Comparison of ENCODE assay signal across 1 cellular context in genomic region chr12:1592444-1593231, GRCh38.
TF ChIP-seq lines count a peak whose summit lies in the region.

No MANE protein-coding gene starts in this region.

TF ChIP-seq in HEK293, 187 proteins besides CTCF, POLR2A, EP300 and RAD21 (continued from another document and continues in another):
- TF ChIP-seq ZBTB49 (tag by site-specific recombination; IDR thresholded peaks at IDR 0.05; ENCODE audit: low read depth) (0 out of 2 replicates have a peak, but pooled peaks have one; percentile 35), ZNF610 (tag by site-specific recombination; IDR thresholded peaks at IDR 0.05; ENCODE audit: borderline replicate concordance) (peak; percentile 47; the same call in 1 of the 2 replicates), GLIS1 (tag by site-specific recombination; IDR thresholded peaks at IDR 0.05) (peak; percentile 88), IKZF3 (tag by site-specific recombination; IDR thresholded peaks at IDR 0.05) (peak; percentile 80), YY1 (tag by site-specific recombination; IDR thresholded peaks at IDR 0.05) (no peak), ZSCAN4 (tag by site-specific recombination; IDR thresholded peaks at IDR 0.05) (peak; percentile 87), ZFP37 (tag by site-specific recombination; IDR thresholded peaks at IDR 0.05) (peak; percentile 64; the same call in 1 of the 2 replicates), ZNF16 (tag by site-specific recombination; IDR thresholded peaks at IDR 0.05; ENCODE audit: low read depth) (no peak), ZNF837 (tag by site-specific recombination; IDR thresholded peaks at IDR 0.05) (peak; percentile 88), ZNF394 (tag by site-specific recombination; IDR thresholded peaks at IDR 0.05; ENCODE audit: borderline replicate concordance) (peak; percentile 56; the same call in 1 of the 2 replicates), ZNF174 (tag by site-specific recombination; IDR thresholded peaks at IDR 0.05) (no peak), ZNF121 (tag by site-specific recombination; IDR thresholded peaks at IDR 0.05) (no peak), ZBTB1 (tag by site-specific recombination; IDR thresholded peaks at IDR 0.05) (peak; percentile 15; the same call in 1 of the 2 replicates), REST (tag by site-specific recombination; IDR thresholded peaks at IDR 0.05) (peak; percentile 45; the same call in 1 of the 2 replicates), KLF17 (tag by site-specific recombination; IDR thresholded peaks at IDR 0.05) (peak; percentile 95), ZNF843 (tag by site-specific recombination; IDR thresholded peaks at IDR 0.05) (peak; percentile 77; the same call in 1 of the 2 replicates), ZNF202 (tag by site-specific recombination; IDR thresholded peaks at IDR 0.05; ENCODE audit: borderline replicate concordance) (no peak), ZNF513 (tag by site-specific recombination; IDR thresholded peaks at IDR 0.05) (no peak), KLF1 (tag by site-specific recombination; IDR thresholded peaks at IDR 0.05) (peak; percentile 97)
- TF ChIP-seq, protein P1, sequence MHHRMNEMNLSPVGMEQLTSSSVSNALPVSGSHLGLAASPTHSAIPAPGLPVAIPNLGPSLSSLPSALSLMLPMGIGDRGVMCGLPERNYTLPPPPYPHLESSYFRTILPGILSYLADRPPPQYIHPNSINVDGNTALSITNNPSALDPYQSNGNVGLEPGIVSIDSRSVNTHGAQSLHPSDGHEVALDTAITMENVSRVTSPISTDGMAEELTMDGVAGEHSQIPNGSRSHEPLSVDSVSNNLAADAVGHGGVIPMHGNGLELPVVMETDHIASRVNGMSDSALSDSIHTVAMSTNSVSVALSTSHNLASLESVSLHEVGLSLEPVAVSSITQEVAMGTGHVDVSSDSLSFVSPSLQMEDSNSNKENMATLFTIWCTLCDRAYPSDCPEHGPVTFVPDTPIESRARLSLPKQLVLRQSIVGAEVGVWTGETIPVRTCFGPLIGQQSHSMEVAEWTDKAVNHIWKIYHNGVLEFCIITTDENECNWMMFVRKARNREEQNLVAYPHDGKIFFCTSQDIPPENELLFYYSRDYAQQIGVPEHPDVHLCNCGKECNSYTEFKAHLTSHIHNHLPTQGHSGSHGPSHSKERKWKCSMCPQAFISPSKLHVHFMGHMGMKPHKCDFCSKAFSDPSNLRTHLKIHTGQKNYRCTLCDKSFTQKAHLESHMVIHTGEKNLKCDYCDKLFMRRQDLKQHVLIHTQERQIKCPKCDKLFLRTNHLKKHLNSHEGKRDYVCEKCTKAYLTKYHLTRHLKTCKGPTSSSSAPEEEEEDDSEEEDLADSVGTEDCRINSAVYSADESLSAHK (tag by site-specific recombination; IDR thresholded peaks at IDR 0.05): peak; percentile 19; the same call in 1 of the 2 replicates
- TF ChIP-seq, protein P2, sequence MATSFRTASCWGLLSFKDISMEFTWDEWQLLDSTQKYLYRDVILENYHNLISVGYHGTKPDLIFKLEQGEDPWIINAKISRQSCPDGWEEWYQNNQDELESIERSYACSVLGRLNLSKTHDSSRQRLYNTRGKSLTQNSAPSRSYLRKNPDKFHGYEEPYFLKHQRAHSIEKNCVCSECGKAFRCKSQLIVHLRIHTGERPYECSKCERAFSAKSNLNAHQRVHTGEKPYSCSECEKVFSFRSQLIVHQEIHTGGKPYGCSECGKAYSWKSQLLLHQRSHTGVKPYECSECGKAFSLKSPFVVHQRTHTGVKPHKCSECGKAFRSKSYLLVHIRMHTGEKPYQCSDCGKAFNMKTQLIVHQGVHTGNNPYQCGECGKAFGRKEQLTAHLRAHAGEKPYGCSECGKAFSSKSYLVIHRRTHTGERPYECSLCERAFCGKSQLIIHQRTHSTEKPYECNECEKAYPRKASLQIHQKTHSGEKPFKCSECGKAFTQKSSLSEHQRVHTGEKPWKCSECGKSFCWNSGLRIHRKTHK (tag by site-specific recombination; IDR thresholded peaks at IDR 0.05): no peak
- TF ChIP-seq, protein P3, sequence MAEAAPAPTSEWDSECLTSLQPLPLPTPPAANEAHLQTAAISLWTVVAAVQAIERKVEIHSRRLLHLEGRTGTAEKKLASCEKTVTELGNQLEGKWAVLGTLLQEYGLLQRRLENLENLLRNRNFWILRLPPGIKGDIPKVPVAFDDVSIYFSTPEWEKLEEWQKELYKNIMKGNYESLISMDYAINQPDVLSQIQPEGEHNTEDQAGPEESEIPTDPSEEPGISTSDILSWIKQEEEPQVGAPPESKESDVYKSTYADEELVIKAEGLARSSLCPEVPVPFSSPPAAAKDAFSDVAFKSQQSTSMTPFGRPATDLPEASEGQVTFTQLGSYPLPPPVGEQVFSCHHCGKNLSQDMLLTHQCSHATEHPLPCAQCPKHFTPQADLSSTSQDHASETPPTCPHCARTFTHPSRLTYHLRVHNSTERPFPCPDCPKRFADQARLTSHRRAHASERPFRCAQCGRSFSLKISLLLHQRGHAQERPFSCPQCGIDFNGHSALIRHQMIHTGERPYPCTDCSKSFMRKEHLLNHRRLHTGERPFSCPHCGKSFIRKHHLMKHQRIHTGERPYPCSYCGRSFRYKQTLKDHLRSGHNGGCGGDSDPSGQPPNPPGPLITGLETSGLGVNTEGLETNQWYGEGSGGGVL (tag by site-specific recombination; IDR thresholded peaks at IDR 0.05): peak; percentile 99
- TF ChIP-seq, protein P4, sequence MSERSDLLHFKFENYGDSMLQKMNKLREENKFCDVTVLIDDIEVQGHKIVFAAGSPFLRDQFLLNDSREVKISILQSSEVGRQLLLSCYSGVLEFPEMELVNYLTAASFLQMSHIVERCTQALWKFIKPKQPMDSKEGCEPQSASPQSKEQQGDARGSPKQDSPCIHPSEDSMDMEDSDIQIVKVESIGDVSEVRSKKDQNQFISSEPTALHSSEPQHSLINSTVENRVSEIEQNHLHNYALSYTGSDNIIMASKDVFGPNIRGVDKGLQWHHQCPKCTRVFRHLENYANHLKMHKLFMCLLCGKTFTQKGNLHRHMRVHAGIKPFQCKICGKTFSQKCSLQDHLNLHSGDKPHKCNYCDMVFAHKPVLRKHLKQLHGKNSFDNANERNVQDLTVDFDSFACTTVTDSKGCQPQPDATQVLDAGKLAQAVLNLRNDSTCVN (tag by site-specific recombination; optimal IDR thresholded peaks at IDR 0.05): peak; percentile 66
- TF ChIP-seq, protein P5, sequence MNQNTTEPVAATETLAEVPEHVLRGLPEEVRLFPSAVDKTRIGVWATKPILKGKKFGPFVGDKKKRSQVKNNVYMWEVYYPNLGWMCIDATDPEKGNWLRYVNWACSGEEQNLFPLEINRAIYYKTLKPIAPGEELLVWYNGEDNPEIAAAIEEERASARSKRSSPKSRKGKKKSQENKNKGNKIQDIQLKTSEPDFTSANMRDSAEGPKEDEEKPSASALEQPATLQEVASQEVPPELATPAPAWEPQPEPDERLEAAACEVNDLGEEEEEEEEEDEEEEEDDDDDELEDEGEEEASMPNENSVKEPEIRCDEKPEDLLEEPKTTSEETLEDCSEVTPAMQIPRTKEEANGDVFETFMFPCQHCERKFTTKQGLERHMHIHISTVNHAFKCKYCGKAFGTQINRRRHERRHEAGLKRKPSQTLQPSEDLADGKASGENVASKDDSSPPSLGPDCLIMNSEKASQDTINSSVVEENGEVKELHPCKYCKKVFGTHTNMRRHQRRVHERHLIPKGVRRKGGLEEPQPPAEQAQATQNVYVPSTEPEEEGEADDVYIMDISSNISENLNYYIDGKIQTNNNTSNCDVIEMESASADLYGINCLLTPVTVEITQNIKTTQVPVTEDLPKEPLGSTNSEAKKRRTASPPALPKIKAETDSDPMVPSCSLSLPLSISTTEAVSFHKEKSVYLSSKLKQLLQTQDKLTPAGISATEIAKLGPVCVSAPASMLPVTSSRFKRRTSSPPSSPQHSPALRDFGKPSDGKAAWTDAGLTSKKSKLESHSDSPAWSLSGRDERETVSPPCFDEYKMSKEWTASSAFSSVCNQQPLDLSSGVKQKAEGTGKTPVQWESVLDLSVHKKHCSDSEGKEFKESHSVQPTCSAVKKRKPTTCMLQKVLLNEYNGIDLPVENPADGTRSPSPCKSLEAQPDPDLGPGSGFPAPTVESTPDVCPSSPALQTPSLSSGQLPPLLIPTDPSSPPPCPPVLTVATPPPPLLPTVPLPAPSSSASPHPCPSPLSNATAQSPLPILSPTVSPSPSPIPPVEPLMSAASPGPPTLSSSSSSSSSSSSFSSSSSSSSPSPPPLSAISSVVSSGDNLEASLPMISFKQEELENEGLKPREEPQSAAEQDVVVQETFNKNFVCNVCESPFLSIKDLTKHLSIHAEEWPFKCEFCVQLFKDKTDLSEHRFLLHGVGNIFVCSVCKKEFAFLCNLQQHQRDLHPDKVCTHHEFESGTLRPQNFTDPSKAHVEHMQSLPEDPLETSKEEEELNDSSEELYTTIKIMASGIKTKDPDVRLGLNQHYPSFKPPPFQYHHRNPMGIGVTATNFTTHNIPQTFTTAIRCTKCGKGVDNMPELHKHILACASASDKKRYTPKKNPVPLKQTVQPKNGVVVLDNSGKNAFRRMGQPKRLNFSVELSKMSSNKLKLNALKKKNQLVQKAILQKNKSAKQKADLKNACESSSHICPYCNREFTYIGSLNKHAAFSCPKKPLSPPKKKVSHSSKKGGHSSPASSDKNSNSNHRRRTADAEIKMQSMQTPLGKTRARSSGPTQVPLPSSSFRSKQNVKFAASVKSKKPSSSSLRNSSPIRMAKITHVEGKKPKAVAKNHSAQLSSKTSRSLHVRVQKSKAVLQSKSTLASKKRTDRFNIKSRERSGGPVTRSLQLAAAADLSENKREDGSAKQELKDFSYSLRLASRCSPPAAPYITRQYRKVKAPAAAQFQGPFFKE (tag by site-specific recombination; IDR thresholded peaks at IDR 0.05; ENCODE audit: borderline replicate concordance): peak; percentile 93; the same call in 1 of the 2 replicates
- TF ChIP-seq, protein P6, sequence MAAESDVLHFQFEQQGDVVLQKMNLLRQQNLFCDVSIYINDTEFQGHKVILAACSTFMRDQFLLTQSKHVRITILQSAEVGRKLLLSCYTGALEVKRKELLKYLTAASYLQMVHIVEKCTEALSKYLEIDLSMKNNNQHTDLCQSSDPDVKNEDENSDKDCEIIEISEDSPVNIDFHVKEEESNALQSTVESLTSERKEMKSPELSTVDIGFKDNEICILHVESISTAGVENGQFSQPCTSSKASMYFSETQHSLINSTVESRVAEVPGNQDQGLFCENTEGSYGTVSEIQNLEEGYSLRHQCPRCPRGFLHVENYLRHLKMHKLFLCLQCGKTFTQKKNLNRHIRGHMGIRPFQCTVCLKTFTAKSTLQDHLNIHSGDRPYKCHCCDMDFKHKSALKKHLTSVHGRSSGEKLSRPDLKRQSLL (tag by site-specific recombination; IDR thresholded peaks at IDR 0.05): peak; percentile 81
